8 cellular contexts compared by ENCODE assay signal in the genomic region with DNA sequence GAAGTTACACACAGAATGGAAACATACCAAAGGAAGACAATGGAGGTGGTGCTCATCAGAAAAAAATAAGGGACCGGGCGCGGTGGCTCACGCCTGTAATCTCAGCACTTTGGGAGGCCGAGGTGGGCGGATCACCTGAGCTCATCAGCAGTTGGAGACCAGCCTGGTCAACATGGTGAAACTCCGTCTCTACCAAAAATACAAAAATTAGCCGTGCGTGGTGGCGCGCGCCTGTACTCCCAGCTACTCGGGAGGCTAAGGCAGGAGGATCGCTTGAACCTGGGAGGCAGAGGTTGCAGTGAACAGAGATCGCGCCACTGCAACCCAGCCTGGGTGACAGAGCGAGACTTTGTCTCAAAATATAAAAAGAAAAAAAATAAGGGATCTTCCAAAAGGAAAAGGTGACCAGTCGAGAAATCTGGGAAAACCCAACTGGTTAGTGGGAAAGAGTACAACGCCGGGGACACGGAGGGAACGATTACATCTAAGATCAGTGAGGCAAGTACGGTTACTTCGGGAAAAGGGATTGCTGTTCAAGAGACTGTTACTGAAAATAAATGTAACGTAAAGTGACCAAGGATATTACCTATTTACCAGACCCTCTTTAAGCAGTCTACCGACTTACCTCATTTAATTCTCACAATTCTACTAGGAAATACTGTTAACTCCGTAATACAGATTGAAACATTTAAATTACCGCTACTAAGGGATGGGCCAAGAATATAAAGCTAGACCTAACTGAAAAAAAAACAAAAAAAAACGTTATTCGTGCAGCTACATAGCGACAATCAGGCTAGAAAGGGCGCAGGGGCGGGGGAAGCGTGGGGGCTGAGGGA. TPM values are rescaled to one million over a fixed set of nuclear protein-coding genes. Genes with fewer than 3 reads are reported as not detected.
DNase-seq lines count a peak whose midpoint lies in the region; ATAC-seq, FAIRE-seq and TF ChIP-seq lines count a peak whose summit lies in the region.

No MANE protein-coding gene starts in this region.

- CTCF ChIA-PET in endothelial cell of umbilical vein (lab: Charles Lee), result interaction anchor here (0.6 to 2.8 kb wide), 9 partner anchors 15 to 112 kb away, joined by 3 to 11 read pairs (median 3); no protein-coding TSS in a partner anchor

- H3K4me3 ChIP-seq in endothelial cell of umbilical vein (replicated peaks in 1 of 3; ENCODE audit: insufficient read depth in 1 of 3, low read depth in 1 of 3, low read length in 3 of 3), result peak overlapping the region; percentile 57 to 92 (median 57)
- H3K4me3 ChIP-seq in osteoblast (ENCODE audit: insufficient read depth, low read length), result peak overlapping the region; percentile 97

- dilution Hi-C loops in endothelial cell of umbilical vein (cut with MboI; ENCODE audit: extremely low pct_ligation_motif_present, low sequenced_read_pairs), result no loop called here

- peak; percentile 33 for FAIRE-seq in endothelial cell of umbilical vein (lab: Jason Lieb, UNC)

- H3K36me3 ChIP-seq in endothelial cell of umbilical vein (ENCODE audit: control insufficient read depth in 2 of 2, extremely low read depth in 1 of 2, insufficient read depth in 2 of 2, low read length in 2 of 2), result peaks cover 13 to 14% of the 10 kb centered on the region in 2 experiments
- H3K36me3 ChIP-seq in osteoblast (ENCODE audit: insufficient read depth, low read length), result peaks cover 42% of the 10 kb centered on the region

- H4K20me1 ChIP-seq in endothelial cell of umbilical vein (replicated peaks; ENCODE audit: control insufficient read depth, extremely low read depth, insufficient read depth, low read length), result no peaks in the 10 kb centered on the region
- peaks cover 23% of the 10 kb centered on the region for H4K20me1 ChIP-seq in osteoblast (ENCODE audit: insufficient read depth, low read length)

- H3K27ac ChIP-seq in endothelial cell of umbilical vein (ENCODE audit: insufficient read depth, low read depth, low read length), result peak overlapping the region; percentile 9
- peak overlapping the region; percentile 84 for H3K27ac ChIP-seq in osteoblast (ENCODE audit: low read depth, low read length)

- H3K79me2 ChIP-seq in endothelial cell of umbilical vein (ENCODE audit: control insufficient read depth, insufficient read depth, low read length) (peaks cover 44% of the 10 kb centered on the region), osteoblast (ENCODE audit: insufficient read depth, low read length) (peaks cover 42% of the 10 kb centered on the region)

- POLR2A ChIA-PET in endothelial cell of umbilical vein (lab: Charles Lee), result no interaction called here

- no peak for TF ChIP-seq CTCF in endothelial cell of umbilical vein (IDR thresholded peaks at IDR 0.05; ENCODE audit: extremely low read depth in 1 of 2, insufficient read depth in 1 of 2, low read depth in 1 of 2, low read length in 2 of 2)
- TF ChIP-seq CTCF in osteoblast (IDR thresholded peaks at IDR 0.05; ENCODE audit: extremely low read depth, low read depth, low read length), result no peak

- intact Hi-C loops in endothelial cell of umbilical vein (cut with micrococcal nuclease), result loop anchor here (10.0 kb wide), 1 partner anchor 252 kb away; a partner anchor contains a TSS

- BruUV-seq in endothelial cell of umbilical vein (replicated peaks; lab: Mats Ljungman, UMichigan), result no TSS peak

- H3K9me1 ChIP-seq in endothelial cell of umbilical vein (replicated peaks; ENCODE audit: control insufficient read depth, extremely low read depth, insufficient read depth, low read length), result no peaks in the 10 kb centered on the region

- peaks cover 15% of the 10 kb centered on the region for H3K4me1 ChIP-seq in endothelial cell of umbilical vein (ENCODE audit: control insufficient read depth, extremely low read depth, insufficient read depth, low read length)
- peaks cover 16% of the 10 kb centered on the region for H3K4me1 ChIP-seq in osteoblast (ENCODE audit: insufficient read depth, low read length)

- H3K27me3 ChIP-seq in endothelial cell of umbilical vein (ENCODE audit: control insufficient read depth in 2 of 2, insufficient read depth in 2 of 2, low read length in 2 of 2) (no peaks in the 10 kb centered on the region), osteoblast (ENCODE audit: insufficient read depth, low read length) (no peaks in the 10 kb centered on the region)

- peak overlapping the region; percentile 12 for H2AFZ ChIP-seq in endothelial cell of umbilical vein (ENCODE audit: low read depth, low read length)
- peak overlapping the region; percentile 97 for H2AFZ ChIP-seq in osteoblast (ENCODE audit: low read length)

- peak; percentile 13 for DNase-seq in GM03348 (ENCODE audit: low spot score)
- DNase-seq in RPMI7951 (ENCODE audit: low read depth), result peak; percentile 6
- no peak for DNase-seq in endothelial cell of umbilical vein (ENCODE audit: low read depth, low spot score)
- peak; percentile 74 for DNase-seq in osteoblast (ENCODE audit: insufficient read length, low spot score, missing footprints)

- H3K9me3 ChIP-seq in endothelial cell of umbilical vein (replicated peaks; ENCODE audit: control insufficient read depth, insufficient read depth, low read length), result no peaks in the 10 kb centered on the region
- H3K9me3 ChIP-seq in osteoblast (ENCODE audit: low read depth, low read length), result no peaks in the 10 kb centered on the region

- peak overlapping the region; percentile 73 for H3K9ac ChIP-seq in endothelial cell of umbilical vein (replicated peaks; ENCODE audit: extremely low read depth, insufficient read depth, low read length)

- peak overlapping the region; percentile 83 for H3K4me2 ChIP-seq in endothelial cell of umbilical vein (ENCODE audit: insufficient read depth, low read length)
- H3K4me2 ChIP-seq in osteoblast (ENCODE audit: insufficient read depth, low read length), result peak overlapping the region; percentile 97

- no peak for TF ChIP-seq POLR2A in endothelial cell of umbilical vein (IDR thresholded peaks at IDR 0.05; ENCODE audit: low read depth, low read length)

- no peak for ATAC-seq in GM21390 (IDR thresholded peaks at IDR 0.05; ENCODE audit: unreplicated experiment)
- no peak for ATAC-seq in GM21825 (IDR thresholded peaks at IDR 0.05; ENCODE audit: unreplicated experiment)
- no peak for ATAC-seq in HG03439 (IDR thresholded peaks at IDR 0.05; ENCODE audit: unreplicated experiment)
- ATAC-seq in GM21737 (IDR thresholded peaks at IDR 0.05; ENCODE audit: unreplicated experiment), result no peak

RNA-seq across cellular contexts. Expression of a gene that starts 0.8 kb away (rescaled TPM):
- total RNA-seq in RPMI7951 (2014; rRNA removed; shearing (Covaris generic)), result 455 and 483 TPM in 2 replicates
- total RNA-seq in endothelial cell of umbilical vein, result 330 and 367 TPM in 2 replicates
- 255 and 276 TPM in 2 replicates for polyA plus RNA-seq in endothelial cell of umbilical vein
- polyA plus RNA-seq in endothelial cell of umbilical vein (2011; cell fraction: cytosol; rRNA removed), result 398 and 417 TPM in 2 replicates
- polyA plus RNA-seq in endothelial cell of umbilical vein (2011; cell fraction: nucleus; rRNA removed), result 208 and 265 TPM in 2 replicates
- polyA plus RNA-seq in endothelial cell of umbilical vein (2012), result 267 and 391 TPM in 2 replicates
- polyA minus RNA-seq in endothelial cell of umbilical vein, result 344 and 372 TPM in 2 replicates
- 436 TPM for polyA minus RNA-seq in endothelial cell of umbilical vein (2011; cell fraction: cytosol; rRNA and poly(A)+ RNA removed)
- polyA minus RNA-seq in endothelial cell of umbilical vein (2011; cell fraction: nucleus; rRNA and poly(A)+ RNA removed), result 72.6 and 99.4 TPM in 2 replicates
- total RNA-seq in osteoblast, result 258 and 276 TPM in 2 replicates

RNA-seq across cellular contexts. Expression of a gene that starts 1.1 kb away (rescaled TPM):
- not detected in 2 replicates for total RNA-seq in RPMI7951 (2014; rRNA removed; shearing (Covaris generic))
- total RNA-seq in endothelial cell of umbilical vein (0.69 TPM in 1 of 2 replicates, not detected in the other), osteoblast (0.36 TPM in 1 of 2 replicates, not detected in the other)
- polyA plus RNA-seq in endothelial cell of umbilical vein, result 0.38 and 0.94 TPM in 2 replicates
- polyA plus RNA-seq in endothelial cell of umbilical vein (2011; cell fraction: cytosol; rRNA removed), result 0.15 and 0.16 TPM in 2 replicates
- not detected in 2 replicates for polyA plus RNA-seq in endothelial cell of umbilical vein (2011; cell fraction: nucleus; rRNA removed)
- polyA plus RNA-seq in endothelial cell of umbilical vein (2012), result not detected in 2 replicates
- polyA minus RNA-seq in endothelial cell of umbilical vein, result not detected in 2 replicates
- polyA minus RNA-seq in endothelial cell of umbilical vein (2011; cell fraction: cytosol; rRNA and poly(A)+ RNA removed), result not detected
- not detected in 2 replicates for polyA minus RNA-seq in endothelial cell of umbilical vein (2011; cell fraction: nucleus; rRNA and poly(A)+ RNA removed)

RNA-seq across cellular contexts. Expression of a gene that starts 31.7 kb away (rescaled TPM):
- total RNA-seq in RPMI7951 (2014; rRNA removed; shearing (Covaris generic)), result not detected in 2 replicates
- total RNA-seq in endothelial cell of umbilical vein (not detected in 2 replicates), osteoblast (not detected in 2 replicates)
- not detected in 2 replicates for polyA plus RNA-seq in endothelial cell of umbilical vein
- polyA plus RNA-seq in endothelial cell of umbilical vein (2011; cell fraction: cytosol; rRNA removed), result not detected in 2 replicates
- not detected in 2 replicates for polyA plus RNA-seq in endothelial cell of umbilical vein (2011; cell fraction: nucleus; rRNA removed)
- not detected in 2 replicates for polyA plus RNA-seq in endothelial cell of umbilical vein (2012)
- not detected in 2 replicates for polyA minus RNA-seq in endothelial cell of umbilical vein
- polyA minus RNA-seq in endothelial cell of umbilical vein (2011; cell fraction: cytosol; rRNA and poly(A)+ RNA removed), result not detected
- polyA minus RNA-seq in endothelial cell of umbilical vein (2011; cell fraction: nucleus; rRNA and poly(A)+ RNA removed), result not detected in 2 replicates

RNA-seq across cellular contexts. Expression of a gene that starts 38.2 kb away (rescaled TPM):
- not detected in 2 replicates for total RNA-seq in RPMI7951 (2014; rRNA removed; shearing (Covaris generic))
- total RNA-seq in endothelial cell of umbilical vein (0.73 TPM in 1 of 2 replicates, not detected in the other), osteoblast (not detected in 2 replicates)
- polyA plus RNA-seq in endothelial cell of umbilical vein, result not detected in 2 replicates
- 0.11 TPM in 1 of 2 replicates, not detected in the other for polyA plus RNA-seq in endothelial cell of umbilical vein (2011; cell fraction: cytosol; rRNA removed)
- polyA plus RNA-seq in endothelial cell of umbilical vein (2011; cell fraction: nucleus; rRNA removed), result 0.27 TPM in 1 of 2 replicates, not detected in the other
- not detected in 2 replicates for polyA plus RNA-seq in endothelial cell of umbilical vein (2012)
- 0.76 TPM in 1 of 2 replicates, not detected in the other for polyA minus RNA-seq in endothelial cell of umbilical vein
- not detected for polyA minus RNA-seq in endothelial cell of umbilical vein (2011; cell fraction: cytosol; rRNA and poly(A)+ RNA removed)
- not detected in 2 replicates for polyA minus RNA-seq in endothelial cell of umbilical vein (2011; cell fraction: nucleus; rRNA and poly(A)+ RNA removed)

RNA-seq across cellular contexts. Expression of a gene that starts 41.8 kb away (rescaled TPM):
- 55.8 and 70.2 TPM in 2 replicates for total RNA-seq in RPMI7951 (2014; rRNA removed; shearing (Covaris generic))
- 83.3 and 84.3 TPM in 2 replicates for total RNA-seq in endothelial cell of umbilical vein
- 109 and 136 TPM in 2 replicates for polyA plus RNA-seq in endothelial cell of umbilical vein
- 58.5 and 61.2 TPM in 2 replicates for polyA plus RNA-seq in endothelial cell of umbilical vein (2011; cell fraction: cytosol; rRNA removed)
- polyA plus RNA-seq in endothelial cell of umbilical vein (2011; cell fraction: nucleus; rRNA removed), result 31.9 and 43.5 TPM in 2 replicates
- 75.5 TPM in 2 replicates for polyA plus RNA-seq in endothelial cell of umbilical vein (2012)
- 44.3 and 53.0 TPM in 2 replicates for polyA minus RNA-seq in endothelial cell of umbilical vein
- 10.9 TPM for polyA minus RNA-seq in endothelial cell of umbilical vein (2011; cell fraction: cytosol; rRNA and poly(A)+ RNA removed)
- 12.9 and 14.8 TPM in 2 replicates for polyA minus RNA-seq in endothelial cell of umbilical vein (2011; cell fraction: nucleus; rRNA and poly(A)+ RNA removed)
- 118 and 137 TPM in 2 replicates for total RNA-seq in osteoblast
